In genomic region chr2:28623582-28624405, GRCh38 we compare ENCODE assay signal across 10 cellular contexts.
A peak's percentile ranks its signal among the peaks of the same experiment; 100 is the strongest.
DNase-seq lines count a peak whose midpoint lies in the region; ATAC-seq and TF ChIP-seq lines count a peak whose summit lies in the region.
"Had no signal": no experiment of that assay in that cellular context is flagged by ENCODE, and none has a peak within 500 bp of the region (broad histone marks: within the 10 kb centered on the region; RNA-seq: fewer than 3 reads in every experiment).

No MANE protein-coding gene starts in this region.

- ATAC-seq in activated naive CD4-positive, alpha-beta T cell treated with anti-CD3 and anti-CD28 coated beads, Interleukin-2, amount 50 U/mL, for 72 hours, result no peak
- ATAC-seq in upper lobe of right lung (no peak), GM19328 (IDR thresholded peaks at IDR 0.05; ENCODE audit: unreplicated experiment) (no peak)
- ATAC-seq: Right ventricle myocardium inferior had no signal

- no peak overlapping the region for H3K4me3 ChIP-seq in upper lobe of right lung

- peaks cover 46% of the 10 kb centered on the region for H3K4me1 ChIP-seq in upper lobe of right lung

- peak overlapping the region; percentile 97 for H3K27ac Mint-ChIP-seq in activated naive CD4-positive, alpha-beta T cell treated with anti-CD3 and anti-CD28 coated beads, Interleukin-2, amount 50 U/mL, for 24 hours
- peak overlapping the region in 1 of 2 donors; percentile 88 for H3K27ac Mint-ChIP-seq in activated naive CD4-positive, alpha-beta T cell treated with anti-CD3 and anti-CD28 coated beads, Interleukin-2, amount 50 U/mL, for 72 hours
- peak overlapping the region; percentile 98 for H3K27ac Mint-ChIP-seq in chondrocyte (ENCODE audit: unreplicated experiment)
- H3K27ac Mint-ChIP-seq in nephron, result peak overlapping the region; percentile 67 to 93 (median 84)

- H3K36me3 ChIP-seq in upper lobe of right lung, result no peaks in the 10 kb centered on the region

- peak overlapping the region; percentile 85 for H3K27ac ChIP-seq in upper lobe of right lung

- no peaks in the 10 kb centered on the region for H3K27me3 Mint-ChIP-seq in activated naive CD4-positive, alpha-beta T cell treated with anti-CD3 and anti-CD28 coated beads, Interleukin-2, amount 50 U/mL, for 24 hours
- no peaks in the 10 kb centered on the region for H3K27me3 Mint-ChIP-seq in chondrocyte (ENCODE audit: low read depth)
- H3K27me3 Mint-ChIP-seq in nephron (ENCODE audit: low read depth), result peaks cover 6% of the 10 kb centered on the region

- DNase-seq in activated naive CD4-positive, alpha-beta T cell treated with anti-CD3 and anti-CD28 coated beads, Interleukin-2, amount 50 U/mL, for 72 hours (ENCODE audit: low spot score in 2 of 2), result no peak
- no peak for DNase-seq in chondrocyte (ENCODE audit: low spot score)
- no peak for DNase-seq in upper lobe of right lung
- no peak for DNase-seq in iPS-NIHi7 (ENCODE audit: extremely low spot score)
- no peak for DNase-seq in NCI-H1436 treated with DMSO at 0.1 percent for 48 hours (lab: John Stamatoyannopoulos, UW)
- DNase-seq: NCI-H1694 treated with DMSO at 0.1 percent for 48 hours had no signal

- no peaks in the 10 kb centered on the region for H3K9me3 ChIP-seq in upper lobe of right lung

- peaks cover 2% of the 10 kb centered on the region for H3K36me3 Mint-ChIP-seq in activated naive CD4-positive, alpha-beta T cell treated with anti-CD3 and anti-CD28 coated beads, Interleukin-2, amount 50 U/mL, for 24 hours
- peaks cover 0 to 7% of the 10 kb centered on the region in 2 donors for H3K36me3 Mint-ChIP-seq in activated naive CD4-positive, alpha-beta T cell treated with anti-CD3 and anti-CD28 coated beads, Interleukin-2, amount 50 U/mL, for 72 hours
- H3K36me3 Mint-ChIP-seq in chondrocyte (ENCODE audit: low read depth), result no peaks in the 10 kb centered on the region
- H3K36me3 Mint-ChIP-seq in nephron (ENCODE audit: low read depth), result no peaks in the 10 kb centered on the region

- intact Hi-C loops in upper lobe of right lung (cut with DNase I), result no loop called here

- peaks cover 5% of the 10 kb centered on the region for H3K9me3 Mint-ChIP-seq in activated naive CD4-positive, alpha-beta T cell treated with anti-CD3 and anti-CD28 coated beads, Interleukin-2, amount 50 U/mL, for 24 hours
- no peaks in the 10 kb centered on the region for H3K9me3 Mint-ChIP-seq in activated naive CD4-positive, alpha-beta T cell treated with anti-CD3 and anti-CD28 coated beads, Interleukin-2, amount 50 U/mL, for 72 hours
- H3K9me3 Mint-ChIP-seq in chondrocyte (ENCODE audit: low read depth) (no peaks in the 10 kb centered on the region), nephron (no peaks in the 10 kb centered on the region)

- H3K4me1 Mint-ChIP-seq in activated naive CD4-positive, alpha-beta T cell treated with anti-CD3 and anti-CD28 coated beads, Interleukin-2, amount 50 U/mL, for 24 hours, result peaks cover 94% of the 10 kb centered on the region
- peaks cover 68% of the 10 kb centered on the region for H3K4me1 Mint-ChIP-seq in chondrocyte (ENCODE audit: low read depth)
- peaks cover 76% of the 10 kb centered on the region for H3K4me1 Mint-ChIP-seq in nephron

- no peaks in the 10 kb centered on the region for H3K27me3 ChIP-seq in upper lobe of right lung

- TF ChIP-seq CTCF in chondrocyte (IDR thresholded peaks at IDR 0.05), result no peak
- no peak for TF ChIP-seq CTCF in nephron (IDR thresholded peaks at IDR 0.05; ENCODE audit: unreplicated experiment in 3 of 3)
- no peak for TF ChIP-seq CTCF in upper lobe of right lung (IDR thresholded peaks at IDR 0.05)

- H3K4me3 Mint-ChIP-seq in activated naive CD4-positive, alpha-beta T cell treated with anti-CD3 and anti-CD28 coated beads, Interleukin-2, amount 50 U/mL, for 24 hours, result peak overlapping the region; percentile 83
- H3K4me3 Mint-ChIP-seq in chondrocyte (ENCODE audit: unreplicated experiment), result no peak overlapping the region
- peak overlapping the region in 2 of 3 experiments; percentile 35 for H3K4me3 Mint-ChIP-seq in nephron
